1 cellular context compared by ENCODE assay signal in the genomic region with DNA sequence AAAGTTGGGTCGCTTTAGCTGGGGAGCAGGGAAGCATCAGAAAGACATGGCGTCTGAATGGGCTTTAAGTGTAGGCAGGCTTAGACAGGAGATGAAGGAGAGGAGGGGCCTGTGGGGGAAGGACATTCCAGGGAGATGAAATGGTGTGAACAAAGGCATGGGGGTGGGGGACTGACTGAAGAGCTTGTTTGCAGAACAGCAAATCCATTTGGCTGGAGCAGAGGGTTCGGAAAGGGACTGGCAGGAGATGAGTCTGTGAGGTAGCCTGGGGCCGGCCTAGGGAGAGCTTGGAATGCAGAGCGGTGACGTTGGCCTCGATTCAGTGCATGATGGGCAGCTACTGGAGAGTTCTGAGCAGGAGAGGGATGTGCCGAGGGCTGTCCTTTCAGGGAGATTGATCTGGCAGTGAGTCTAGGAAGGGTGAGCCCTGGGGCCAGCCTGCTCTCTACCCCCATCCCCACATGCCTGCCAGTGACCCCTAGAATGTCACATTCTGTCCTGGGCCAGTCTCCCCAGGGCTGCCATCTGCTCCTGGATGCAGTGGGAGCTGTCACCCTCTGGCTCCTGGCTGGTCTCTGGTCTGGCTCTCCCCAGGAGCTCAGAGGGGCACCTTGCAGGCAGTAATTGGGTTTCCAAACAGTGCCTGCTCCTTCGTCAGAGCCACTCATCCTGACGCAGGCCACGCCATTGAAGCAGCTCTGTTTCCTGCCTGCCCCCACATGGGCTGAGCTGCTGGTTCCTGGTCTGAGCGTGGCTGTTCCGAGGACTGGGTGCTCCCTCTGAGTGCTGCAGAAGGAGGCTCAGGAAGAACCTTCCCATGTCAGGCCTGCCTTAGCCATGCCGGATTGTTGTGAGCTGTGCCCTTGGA.
TF ChIP-seq lines count a peak whose summit lies in the region.

No MANE protein-coding gene starts in this region.

TF ChIP-seq in HEK293, 187 proteins besides CTCF, POLR2A, EP300 and RAD21 (continued from another document):
- TF ChIP-seq, protein P1, sequence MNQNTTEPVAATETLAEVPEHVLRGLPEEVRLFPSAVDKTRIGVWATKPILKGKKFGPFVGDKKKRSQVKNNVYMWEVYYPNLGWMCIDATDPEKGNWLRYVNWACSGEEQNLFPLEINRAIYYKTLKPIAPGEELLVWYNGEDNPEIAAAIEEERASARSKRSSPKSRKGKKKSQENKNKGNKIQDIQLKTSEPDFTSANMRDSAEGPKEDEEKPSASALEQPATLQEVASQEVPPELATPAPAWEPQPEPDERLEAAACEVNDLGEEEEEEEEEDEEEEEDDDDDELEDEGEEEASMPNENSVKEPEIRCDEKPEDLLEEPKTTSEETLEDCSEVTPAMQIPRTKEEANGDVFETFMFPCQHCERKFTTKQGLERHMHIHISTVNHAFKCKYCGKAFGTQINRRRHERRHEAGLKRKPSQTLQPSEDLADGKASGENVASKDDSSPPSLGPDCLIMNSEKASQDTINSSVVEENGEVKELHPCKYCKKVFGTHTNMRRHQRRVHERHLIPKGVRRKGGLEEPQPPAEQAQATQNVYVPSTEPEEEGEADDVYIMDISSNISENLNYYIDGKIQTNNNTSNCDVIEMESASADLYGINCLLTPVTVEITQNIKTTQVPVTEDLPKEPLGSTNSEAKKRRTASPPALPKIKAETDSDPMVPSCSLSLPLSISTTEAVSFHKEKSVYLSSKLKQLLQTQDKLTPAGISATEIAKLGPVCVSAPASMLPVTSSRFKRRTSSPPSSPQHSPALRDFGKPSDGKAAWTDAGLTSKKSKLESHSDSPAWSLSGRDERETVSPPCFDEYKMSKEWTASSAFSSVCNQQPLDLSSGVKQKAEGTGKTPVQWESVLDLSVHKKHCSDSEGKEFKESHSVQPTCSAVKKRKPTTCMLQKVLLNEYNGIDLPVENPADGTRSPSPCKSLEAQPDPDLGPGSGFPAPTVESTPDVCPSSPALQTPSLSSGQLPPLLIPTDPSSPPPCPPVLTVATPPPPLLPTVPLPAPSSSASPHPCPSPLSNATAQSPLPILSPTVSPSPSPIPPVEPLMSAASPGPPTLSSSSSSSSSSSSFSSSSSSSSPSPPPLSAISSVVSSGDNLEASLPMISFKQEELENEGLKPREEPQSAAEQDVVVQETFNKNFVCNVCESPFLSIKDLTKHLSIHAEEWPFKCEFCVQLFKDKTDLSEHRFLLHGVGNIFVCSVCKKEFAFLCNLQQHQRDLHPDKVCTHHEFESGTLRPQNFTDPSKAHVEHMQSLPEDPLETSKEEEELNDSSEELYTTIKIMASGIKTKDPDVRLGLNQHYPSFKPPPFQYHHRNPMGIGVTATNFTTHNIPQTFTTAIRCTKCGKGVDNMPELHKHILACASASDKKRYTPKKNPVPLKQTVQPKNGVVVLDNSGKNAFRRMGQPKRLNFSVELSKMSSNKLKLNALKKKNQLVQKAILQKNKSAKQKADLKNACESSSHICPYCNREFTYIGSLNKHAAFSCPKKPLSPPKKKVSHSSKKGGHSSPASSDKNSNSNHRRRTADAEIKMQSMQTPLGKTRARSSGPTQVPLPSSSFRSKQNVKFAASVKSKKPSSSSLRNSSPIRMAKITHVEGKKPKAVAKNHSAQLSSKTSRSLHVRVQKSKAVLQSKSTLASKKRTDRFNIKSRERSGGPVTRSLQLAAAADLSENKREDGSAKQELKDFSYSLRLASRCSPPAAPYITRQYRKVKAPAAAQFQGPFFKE (tag by site-specific recombination; IDR thresholded peaks at IDR 0.05; ENCODE audit: borderline replicate concordance) = no peak
- TF ChIP-seq BCL11A (tag by site-specific recombination; IDR thresholded peaks at IDR 0.05; ENCODE audit: low read depth) = no peak
- TF ChIP-seq, protein P2, sequence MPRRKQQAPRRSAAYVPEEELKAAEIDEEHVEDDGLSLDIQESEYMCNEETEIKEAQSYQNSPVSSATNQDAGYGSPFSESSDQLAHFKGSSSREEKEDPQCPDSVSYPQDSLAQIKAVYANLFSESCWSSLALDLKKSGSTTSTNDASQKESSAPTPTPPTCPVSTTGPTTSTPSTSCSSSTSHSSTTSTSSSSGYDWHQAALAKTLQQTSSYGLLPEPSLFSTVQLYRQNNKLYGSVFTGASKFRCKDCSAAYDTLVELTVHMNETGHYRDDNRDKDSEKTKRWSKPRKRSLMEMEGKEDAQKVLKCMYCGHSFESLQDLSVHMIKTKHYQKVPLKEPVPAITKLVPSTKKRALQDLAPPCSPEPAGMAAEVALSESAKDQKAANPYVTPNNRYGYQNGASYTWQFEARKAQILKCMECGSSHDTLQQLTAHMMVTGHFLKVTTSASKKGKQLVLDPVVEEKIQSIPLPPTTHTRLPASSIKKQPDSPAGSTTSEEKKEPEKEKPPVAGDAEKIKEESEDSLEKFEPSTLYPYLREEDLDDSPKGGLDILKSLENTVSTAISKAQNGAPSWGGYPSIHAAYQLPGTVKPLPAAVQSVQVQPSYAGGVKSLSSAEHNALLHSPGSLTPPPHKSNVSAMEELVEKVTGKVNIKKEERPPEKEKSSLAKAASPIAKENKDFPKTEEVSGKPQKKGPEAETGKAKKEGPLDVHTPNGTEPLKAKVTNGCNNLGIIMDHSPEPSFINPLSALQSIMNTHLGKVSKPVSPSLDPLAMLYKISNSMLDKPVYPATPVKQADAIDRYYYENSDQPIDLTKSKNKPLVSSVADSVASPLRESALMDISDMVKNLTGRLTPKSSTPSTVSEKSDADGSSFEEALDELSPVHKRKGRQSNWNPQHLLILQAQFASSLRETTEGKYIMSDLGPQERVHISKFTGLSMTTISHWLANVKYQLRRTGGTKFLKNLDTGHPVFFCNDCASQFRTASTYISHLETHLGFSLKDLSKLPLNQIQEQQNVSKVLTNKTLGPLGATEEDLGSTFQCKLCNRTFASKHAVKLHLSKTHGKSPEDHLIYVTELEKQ (tag by site-specific recombination; IDR thresholded peaks at IDR 0.05; ENCODE audit: borderline replicate concordance) = no peak
- no peak for TF ChIP-seq ZNF366 (tag by site-specific recombination; conservative IDR thresholded peaks at IDR 0.05)
- TF ChIP-seq ZNF341 (tag by site-specific recombination; IDR thresholded peaks at IDR 0.05; ENCODE audit: low read depth) = peak; percentile 67
- peak; percentile 57; the same call in 1 of the 2 replicates for TF ChIP-seq ZNF600 (tag by site-specific recombination; IDR thresholded peaks at IDR 0.05)
- no peak for TF ChIP-seq ZNF555 (tag by site-specific recombination; conservative IDR thresholded peaks at IDR 0.05)
- TF ChIP-seq ZNF701 (tag by site-specific recombination; IDR thresholded peaks at IDR 0.05) = no peak
- no peak for TF ChIP-seq ZNF792 (tag by site-specific recombination; IDR thresholded peaks at IDR 0.05)
- no peak for TF ChIP-seq ZNF155 (tag by site-specific recombination; IDR thresholded peaks at IDR 0.05)
